1 cellular context compared by ENCODE assay signal in genomic region chr17:3730881-3731429, GRCh38.
TF ChIP-seq lines count a peak whose summit lies in the region.

No MANE protein-coding gene starts in this region.

TF ChIP-seq in IMR-90, 13 proteins besides CTCF, POLR2A, EP300 and RAD21 (continued from another document):
- TF ChIP-seq, protein P1, sequence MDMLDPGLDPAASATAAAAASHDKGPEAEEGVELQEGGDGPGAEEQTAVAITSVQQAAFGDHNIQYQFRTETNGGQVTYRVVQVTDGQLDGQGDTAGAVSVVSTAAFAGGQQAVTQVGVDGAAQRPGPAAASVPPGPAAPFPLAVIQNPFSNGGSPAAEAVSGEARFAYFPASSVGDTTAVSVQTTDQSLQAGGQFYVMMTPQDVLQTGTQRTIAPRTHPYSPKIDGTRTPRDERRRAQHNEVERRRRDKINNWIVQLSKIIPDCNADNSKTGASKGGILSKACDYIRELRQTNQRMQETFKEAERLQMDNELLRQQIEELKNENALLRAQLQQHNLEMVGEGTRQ (IDR thresholded peaks at IDR 0.05; ENCODE audit: low read depth, low read length) = no peak
- TF ChIP-seq RCOR1 (IDR thresholded peaks at IDR 0.05; ENCODE audit: insufficient replicate concordance, low read length) = no peak
- TF ChIP-seq SMC3 (IDR thresholded peaks at IDR 0.05; ENCODE audit: low read depth, low read length) = no peak
- no peak for TF ChIP-seq FOS (IDR thresholded peaks at IDR 0.05; ENCODE audit: low read depth, low read length)
- no peak for TF ChIP-seq RFX5 (IDR thresholded peaks at IDR 0.05; ENCODE audit: low read depth, low read length)
- TF ChIP-seq MAFK (IDR thresholded peaks at IDR 0.05; ENCODE audit: low read depth, low read length) = no peak
